In the genomic region with DNA sequence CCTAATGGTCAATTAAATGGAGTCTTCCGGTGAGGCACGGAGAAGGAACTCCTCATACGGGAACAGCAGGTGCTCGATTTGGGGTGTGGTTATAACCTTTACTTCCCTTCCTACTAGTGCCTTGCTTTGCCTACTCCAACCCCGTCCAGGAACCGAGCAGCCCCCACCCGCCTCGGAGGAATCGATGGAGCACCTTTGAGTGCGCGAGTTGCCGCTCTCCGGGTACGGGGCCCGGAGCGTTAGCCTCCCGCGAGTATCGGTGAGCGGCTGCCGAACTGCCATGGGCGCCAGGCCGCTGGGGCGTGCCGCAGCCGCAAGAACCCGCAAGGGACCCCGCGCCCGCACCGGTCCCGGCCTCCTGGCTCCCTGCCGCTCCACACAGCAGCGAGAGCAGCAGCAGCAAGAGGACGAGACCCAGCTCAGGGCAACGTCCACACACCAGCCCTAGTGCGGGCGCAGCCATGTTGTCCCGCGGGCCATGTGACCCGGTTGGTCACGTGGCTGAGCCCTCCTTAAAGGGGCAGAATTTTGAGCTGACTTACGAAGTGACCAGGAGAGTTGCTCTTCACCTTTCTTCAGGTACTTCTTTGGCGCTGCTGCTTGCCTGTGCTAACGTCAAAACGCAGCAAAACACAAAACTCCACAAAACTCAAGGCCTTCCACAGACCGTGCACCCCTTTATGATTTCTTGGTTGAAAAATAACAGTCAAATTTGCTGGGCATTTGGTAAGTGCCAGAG, we compare ENCODE assay signal across 8 cellular contexts. TPM values are rescaled to one million over a fixed set of nuclear protein-coding genes. Genes with fewer than 3 reads are reported as not detected.
DNase-seq lines count a peak whose midpoint lies in the region; ATAC-seq and TF ChIP-seq lines count a peak whose summit lies in the region.

A gene (minus strand): TSS at position 487 of the 739 bp plus-strand sequence. CDS start 24 bp downstream, at position 463.

- peak; percentile 99 for ATAC-seq in GM21381 (IDR thresholded peaks at IDR 0.05; ENCODE audit: unreplicated experiment)
- peak; percentile 98 for ATAC-seq in naive thymus-derived CD8-positive, alpha-beta T cell
- peak; percentile 99 for ATAC-seq in stimulated activated memory B cell treated with anti-CD40 and anti-IgM and Interleukin-4, amounts not matched to agents 10 μg/mL and 1 μg/mL and 100 μg/mL, for 72 hours

- H3K4me3 ChIP-seq in fibroblast of mammary gland (ENCODE audit: control insufficient read depth, low read depth, low read length), result peak within 1 kb of the TSS; percentile 74

- H3K4me3 Mint-ChIP-seq in activated T-helper 2 cell treated with anti-CD3 and anti-CD28 coated beads, Interferon-gamma antibody, Interleukin-2, Interleukin-4, amounts not matched to agents 10 μg/mL and 5 μg/mL and 100 μg/mL, durations not matched to agents 14 hours and 24 hours and 36 hours (ENCODE audit: low read depth), result peak within 1 kb of the TSS; percentile 95
- H3K4me3 Mint-ChIP-seq in naive thymus-derived CD8-positive, alpha-beta T cell, result peak within 1 kb of the TSS; percentile 84 to 94 (median 92)
- H3K4me3 Mint-ChIP-seq in stimulated activated memory B cell treated with anti-CD40 and anti-IgM and Interleukin-4, amounts not matched to agents 10 μg/mL and 1 μg/mL and 100 μg/mL, for 72 hours, result peak within 1 kb of the TSS; percentile 97

- no peaks in the 10 kb centered on the region for H3K9me3 Mint-ChIP-seq in activated T-helper 2 cell treated with anti-CD3 and anti-CD28 coated beads, Interferon-gamma antibody, Interleukin-2, Interleukin-4, amounts not matched to agents 10 μg/mL and 5 μg/mL and 100 μg/mL, durations not matched to agents 14 hours and 24 hours and 36 hours
- H3K9me3 Mint-ChIP-seq in naive thymus-derived CD8-positive, alpha-beta T cell, result no peaks in the 10 kb centered on the region
- no peaks in the 10 kb centered on the region for H3K9me3 Mint-ChIP-seq in stimulated activated memory B cell treated with anti-CD40 and anti-IgM and Interleukin-4, amounts not matched to agents 10 μg/mL and 1 μg/mL and 100 μg/mL, for 72 hours

- H3K4me1 Mint-ChIP-seq in activated T-helper 2 cell treated with anti-CD3 and anti-CD28 coated beads, Interferon-gamma antibody, Interleukin-2, Interleukin-4, amounts not matched to agents 10 μg/mL and 5 μg/mL and 100 μg/mL, durations not matched to agents 14 hours and 24 hours and 36 hours (ENCODE audit: low read depth), result peaks cover 16% of the 10 kb centered on the region
- H3K4me1 Mint-ChIP-seq in naive thymus-derived CD8-positive, alpha-beta T cell, result peaks cover 9 to 24% (median 17%) of the 10 kb centered on the region in 4 donors
- peaks cover 33% of the 10 kb centered on the region for H3K4me1 Mint-ChIP-seq in stimulated activated memory B cell treated with anti-CD40 and anti-IgM and Interleukin-4, amounts not matched to agents 10 μg/mL and 1 μg/mL and 100 μg/mL, for 72 hours

- DNase-seq in DMS 273 treated with DMSO at 0.1 percent for 48 hours (lab: John Stamatoyannopoulos, UW), result peak; percentile 35
- DNase-seq in HUDEP-2 (lab: John Stamatoyannopoulos, UW; ENCODE audit: unreplicated experiment in 76 of 76), result peak in 71 of 76 experiments; percentile 6 to 86 (median 61)
- DNase-seq in RKO (ENCODE audit: low spot score), result peak; percentile 83
- peak; percentile 67 for DNase-seq in activated T-helper 2 cell treated with anti-CD3 and anti-CD28 coated beads, Interferon-gamma antibody, Interleukin-2, Interleukin-4, amounts not matched to agents 10 μg/mL and 5 μg/mL and 100 μg/mL, durations not matched to agents 14 hours and 24 hours and 36 hours (ENCODE audit: low spot score)
- DNase-seq in fibroblast of mammary gland (ENCODE audit: low read depth), result peak; percentile 73
- DNase-seq in naive thymus-derived CD8-positive, alpha-beta T cell, result peak; percentile 56 to 86 (median 70)

- TF ChIP-seq CTCF in fibroblast of mammary gland (conservative IDR thresholded peaks at IDR 0.05; ENCODE audit: control insufficient read depth, insufficient read depth, low read depth, low read length), result no peak

- peaks cover 3% of the 10 kb centered on the region for H3K27me3 Mint-ChIP-seq in activated T-helper 2 cell treated with anti-CD3 and anti-CD28 coated beads, Interferon-gamma antibody, Interleukin-2, Interleukin-4, amounts not matched to agents 10 μg/mL and 5 μg/mL and 100 μg/mL, durations not matched to agents 14 hours and 24 hours and 36 hours (ENCODE audit: low read depth)
- peaks cover 0 to 4% (median 0%) of the 10 kb centered on the region in 5 donors for H3K27me3 Mint-ChIP-seq in naive thymus-derived CD8-positive, alpha-beta T cell
- H3K27me3 Mint-ChIP-seq in stimulated activated memory B cell treated with anti-CD40 and anti-IgM and Interleukin-4, amounts not matched to agents 10 μg/mL and 1 μg/mL and 100 μg/mL, for 72 hours, result no peaks in the 10 kb centered on the region

- intact Hi-C loops in activated T-helper 2 cell treated with anti-CD3 and anti-CD28 coated beads, Interferon-gamma antibody, Interleukin-2, Interleukin-4, amounts not matched to agents 10 μg/mL and 5 μg/mL and 100 μg/mL, durations not matched to agents 14 hours and 24 hours and 36 hours (cut with micrococcal nuclease), result loop anchor here (1.0 to 2.0 kb wide), 4 partner anchors 26 to 116 kb away; a partner anchor contains a TSS

- peak within 1 kb of the TSS; percentile 91 for H3K27ac Mint-ChIP-seq in activated T-helper 2 cell treated with anti-CD3 and anti-CD28 coated beads, Interferon-gamma antibody, Interleukin-2, Interleukin-4, amounts not matched to agents 10 μg/mL and 5 μg/mL and 100 μg/mL, durations not matched to agents 14 hours and 24 hours and 36 hours
- peak within 1 kb of the TSS; percentile 80 to 96 (median 94) for H3K27ac Mint-ChIP-seq in naive thymus-derived CD8-positive, alpha-beta T cell
- H3K27ac Mint-ChIP-seq in stimulated activated memory B cell treated with anti-CD40 and anti-IgM and Interleukin-4, amounts not matched to agents 10 μg/mL and 1 μg/mL and 100 μg/mL, for 72 hours, result peak within 1 kb of the TSS; percentile 99

- POLR2A ChIA-PET in naive thymus-derived CD8-positive, alpha-beta T cell (lab: Charles Lee), result interaction anchor here (0.7 to 2.9 kb wide), 5 partner anchors 27 to 668 kb away, joined by 3 to 59 read pairs (median 5); a partner anchor contains a TSS

- no peaks in the 10 kb centered on the region for H3K36me3 Mint-ChIP-seq in activated T-helper 2 cell treated with anti-CD3 and anti-CD28 coated beads, Interferon-gamma antibody, Interleukin-2, Interleukin-4, amounts not matched to agents 10 μg/mL and 5 μg/mL and 100 μg/mL, durations not matched to agents 14 hours and 24 hours and 36 hours (ENCODE audit: low read depth)
- H3K36me3 Mint-ChIP-seq in naive thymus-derived CD8-positive, alpha-beta T cell, result peaks cover 0 to 3% (median 0%) of the 10 kb centered on the region in 3 donors
- peaks cover 5% of the 10 kb centered on the region for H3K36me3 Mint-ChIP-seq in stimulated activated memory B cell treated with anti-CD40 and anti-IgM and Interleukin-4, amounts not matched to agents 10 μg/mL and 1 μg/mL and 100 μg/mL, for 72 hours

RNA-seq across cellular contexts. Expression of the gene that starts here (rescaled TPM):
- total RNA-seq in activated T-helper 2 cell treated with anti-CD3 and anti-CD28 coated beads, Interferon-gamma antibody, Interleukin-2, Interleukin-4, amounts not matched to agents 10 μg/mL and 5 μg/mL and 100 μg/mL, durations not matched to agents 14 hours and 24 hours and 36 hours, result 6.9 and 7.7 TPM in 2 replicates
- 10 to 100 TPM; 13.7 to 14.2 TPM for total RNA-seq in naive thymus-derived CD8-positive, alpha-beta T cell
- polyA plus RNA-seq in naive thymus-derived CD8-positive, alpha-beta T cell, result 10 to 100 TPM; 23.4 to 36.4 (median 30.6) TPM

Comparison
In these comparisons a context has a peak if more than half of its experiments do, and no peak if none do; other contexts are left out.
1. Peak in every context shown above with its lines: DNase-seq, ATAC-seq and H3K4me3 ChIP-seq.